Comparison of ENCODE assay signal across 23 cellular contexts in the genomic region with DNA sequence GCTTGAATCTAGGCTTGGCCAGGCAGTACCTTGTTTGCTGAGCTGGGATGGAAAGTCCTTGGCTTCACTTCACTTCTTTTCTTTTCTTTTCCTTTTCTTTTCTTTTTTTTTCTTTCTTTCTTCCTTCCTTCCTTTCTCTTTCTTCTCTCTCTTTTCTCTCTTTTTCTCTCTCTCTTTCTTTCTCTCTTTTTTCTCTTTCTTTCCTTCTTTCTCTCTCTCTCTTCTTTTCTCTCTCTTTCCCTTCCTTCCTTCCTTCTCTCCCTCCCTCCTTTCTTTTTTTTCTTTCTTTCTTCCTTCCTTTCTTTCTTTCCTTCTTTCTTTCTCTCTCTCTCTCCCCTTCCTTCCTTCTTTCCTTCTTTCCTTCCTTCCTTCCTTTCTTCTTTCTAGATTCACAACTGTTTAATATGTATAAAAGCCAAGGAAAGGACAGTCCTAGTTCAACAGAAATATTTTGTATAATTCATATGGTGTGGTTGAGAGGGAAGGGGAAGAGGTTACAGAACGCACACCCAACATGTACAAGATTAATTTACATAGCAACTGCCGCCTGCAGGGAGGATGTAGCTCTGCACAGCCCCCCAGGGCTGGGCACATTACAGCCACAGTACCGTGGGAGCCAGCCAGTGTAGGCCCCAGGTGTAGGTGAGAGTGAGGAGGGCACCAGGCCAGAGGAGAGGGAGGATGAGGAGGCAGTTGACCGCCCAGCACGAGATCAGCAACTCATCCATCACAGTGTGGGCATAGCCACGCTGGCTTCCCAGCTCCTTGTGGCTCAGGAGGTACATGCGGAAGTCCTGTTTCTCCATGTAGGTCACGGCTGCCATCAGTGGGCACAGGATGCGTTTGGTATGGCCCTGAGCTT. TPM values are rescaled to one million over a fixed set of nuclear protein-coding genes. Genes with fewer than 3 reads are reported as not detected.
DNase-seq lines count a peak whose midpoint lies in the region; ATAC-seq, FAIRE-seq and TF ChIP-seq lines count a peak whose summit lies in the region.
"Had no signal": no experiment of that assay in that cellular context is flagged by ENCODE, and none has a peak within 500 bp of the region (broad histone marks: within the 10 kb centered on the region; RNA-seq: fewer than 3 reads in every experiment).

No MANE protein-coding gene starts in this region.

- TF ChIP-seq POLR2A in K562 (conservative IDR thresholded peaks at IDR 0.05) (no peak), uterus (IDR thresholded peaks at IDR 0.05) (no peak)

- H3K36me3 ChIP-seq in left ventricle myocardium inferior (no peaks in the 10 kb centered on the region), K562 (ENCODE audit: control insufficient read depth, insufficient read depth, low read length) (no peaks in the 10 kb centered on the region), uterus (no peaks in the 10 kb centered on the region)
- H3K36me3 ChIP-seq: Peyer's patch had no signal

- WGBS in K562 (ENCODE audit: insufficient coverage, low coverage, missing lambda C conversion rate): 59% methylated on average over 8 of the region's 9 CpGs

- no peaks in the 10 kb centered on the region for H3K79me2 ChIP-seq in K562 (ENCODE audit: control insufficient read depth, insufficient read depth, low read length)

- H3K27ac ChIP-seq in left ventricle myocardium inferior (replicated peaks) (peak overlapping the region; percentile 1), K562 (ENCODE audit: extremely low read depth, low read depth, low read length) (no peak overlapping the region), uterus (peak overlapping the region; percentile 55 to 62)
- H3K27ac ChIP-seq: Peyer's patch had no signal

- POLR2A ChIA-PET in K562 (lab: Yijun Ruan, JAX): interaction anchor here (0.6 to 1.4 kb wide), 3 partner anchors 8 to 735 kb away, joined by 3 read pairs; no protein-coding TSS in a partner anchor

- H3K4me1 ChIP-seq in left ventricle myocardium inferior: peaks cover 21% of the 10 kb centered on the region
- peaks cover 7 to 20% of the 10 kb centered on the region in 2 experiments; a peak in 4 of 5 replicates for H3K4me1 ChIP-seq in K562 (replicated peaks in 1 of 2; ENCODE audit: control insufficient read depth in 2 of 2, insufficient read depth in 2 of 2, low read length in 2 of 2)
- H3K4me1 ChIP-seq in uterus: no peaks in the 10 kb centered on the region

- H4K20me1 ChIP-seq in K562 (replicated peaks; ENCODE audit: control insufficient read depth, insufficient read depth, low read length): no peaks in the 10 kb centered on the region

- H3K27me3 ChIP-seq in left ventricle myocardium inferior (ENCODE audit: low read depth): no peaks in the 10 kb centered on the region
- H3K27me3 ChIP-seq in K562 (ENCODE audit: control insufficient read depth in 2 of 2, insufficient read depth in 2 of 2, low read length in 2 of 2): no peaks in the 10 kb centered on the region
- H3K27me3 ChIP-seq in uterus: no peaks in the 10 kb centered on the region
- H3K27me3 ChIP-seq: Peyer's patch had no signal

- ATAC-seq in left ventricle myocardium superior: no peak
- ATAC-seq in K562: no peak
- ATAC-seq in HG03442 (IDR thresholded peaks at IDR 0.05; ENCODE audit: unreplicated experiment): no peak
- ATAC-seq in SK-N-SH treated with all-trans-retinoic acid at 6 μM for 48 hours: no peak
- ATAC-seq in GM19023 (IDR thresholded peaks at IDR 0.05; ENCODE audit: unreplicated experiment): no peak
- ATAC-seq: GM23338 had no signal

- in situ Hi-C loops in K562 (cut with MboI): no loop called here

- H2AFZ ChIP-seq in K562 (ENCODE audit: low read depth, low read length): no peak overlapping the region
- H2AFZ ChIP-seq: GM23338 had no signal

- BruUV-seq in K562 (replicated peaks; lab: Mats Ljungman, UMichigan): no TSS peak

- peak overlapping the region in 1 of 2 experiments; percentile 54; a peak in 2 of 4 replicates for H3K9ac ChIP-seq in K562 (ENCODE audit: insufficient read depth in 1 of 2, low read depth in 2 of 2, low read length in 2 of 2)
- H3K9ac ChIP-seq: SK-N-SH had no signal

- no peak overlapping the region for H3K4me3 ChIP-seq in left ventricle myocardium inferior
- H3K4me3 ChIP-seq in K562: no peak overlapping the region
- no peak overlapping the region for H3K4me3 ChIP-seq in uterus
- H3K4me3 ChIP-seq: GM23338, Peyer's patch had no signal

- no peak for DNase-seq in left ventricle myocardium inferior
- DNase-seq in left ventricle myocardium superior: no peak
- peak; percentile 46 for DNase-seq in NCI-H526 treated with DMSO at 0.1 percent for 48 hours (lab: John Stamatoyannopoulos, UW)
- no peak for DNase-seq in K562 (ENCODE audit: extremely low read depth in 1 of 4, low spot score in 3 of 4)
- no peak for DNase-seq in uterus
- DNase-seq: 8988T, DMS 273 treated with DMSO at 0.1 percent for 48 hours, GF-D8, NCI-H1436, NCI-H2029 treated with DMSO at 0.1 percent for 48 hours, NCI-H2171 treated with DMSO at 0.1 percent for 48 hours, NCI-H446 treated with DMSO at 0.1 percent for 48 hours, NCI-H774, Peyer's patch, Right ventricle myocardium superior, SK-N-SH had no signal

- TF ChIP-seq CTCF in left ventricle myocardium inferior (IDR thresholded peaks at IDR 0.05; ENCODE audit: borderline replicate concordance) (no peak), K562 (IDR thresholded peaks at IDR 0.05 in 2 of 3, conservative IDR thresholded peaks at IDR 0.05 in 1 of 3; ENCODE audit: insufficient read depth in 2 of 3, low read depth in 1 of 3, low read length in 3 of 3) (no peak), uterus (IDR thresholded peaks at IDR 0.05) (no peak)

- CTCF ChIA-PET in K562 (lab: Yijun Ruan, JAX; ENCODE audit: low intra/inter-chr PET ratio): no interaction called here

- no peak for TF ChIP-seq RAD21 in K562 (CRISPR knock-in tag; conservative IDR thresholded peaks at IDR 0.05 in 1 of 2, IDR thresholded peaks at IDR 0.05 in 1 of 2)

- no peak for FAIRE-seq in K562 (lab: Jason Lieb, UNC)
- FAIRE-seq: GM12892 had no signal

- H3K9me3 ChIP-seq in left ventricle myocardium inferior (replicated peaks) (no peaks in the 10 kb centered on the region), K562 (replicated peaks; ENCODE audit: control insufficient read depth, insufficient read depth, low read depth, low read length) (no peaks in the 10 kb centered on the region), uterus (no peaks in the 10 kb centered on the region)
- H3K9me3 ChIP-seq: Peyer's patch, SK-N-SH had no signal

- peaks cover 4% of the 10 kb centered on the region for H3K9me1 ChIP-seq in K562 (ENCODE audit: control insufficient read depth, insufficient read depth, low read length)

- TF ChIP-seq EP300 in K562 (IDR thresholded peaks at IDR 0.05; ENCODE audit: low read length): no peak

- no peak overlapping the region for H3K4me2 ChIP-seq in K562 (ENCODE audit: insufficient read depth, low read length)
- H3K4me2 ChIP-seq: GM23338, SK-N-SH had no signal

- intact Hi-C loops in left ventricle myocardium inferior (cut with micrococcal nuclease): no loop called here
- intact Hi-C loops in left ventricle myocardium superior (cut with micrococcal nuclease): no loop called here
- intact Hi-C loops in K562 (cut with micrococcal nuclease): no loop called here
- intact Hi-C loops in uterus (cut with DNase I; ENCODE audit: low total_unique reads): no loop called here

RNA-seq across cellular contexts. Expression of a gene that starts 9.7 kb away (rescaled TPM):
- total RNA-seq in left ventricle myocardium inferior (3.3 TPM), left ventricle myocardium superior (3.2 TPM), K562 (2014; rRNA removed) (0.45 and 0.54 TPM in 2 replicates), K562 (2014; rRNA removed; fragmentation: Illumina TruSeq; extraction: Trizol) (0.47 and 0.99 TPM in 2 replicates), K562 (2015; rRNA removed; fragmentation: Illumina TruSeq; extraction: Trizol) (0.30 and 0.62 TPM in 2 replicates), K562 (2021) (0.84 and 0.92 TPM in 2 replicates), uterus (10 to 100 TPM in 3 of 4 donors, 1 to 10 TPM in 1; 7.4 to 28.7 (median 23.5) TPM)
- total RNA-seq in K562 (2011; cell fraction: chromatin; rRNA removed; ENCODE audit: low replicate concordance): 3.2 and 6.2 TPM in 2 replicates
- 2.8 and 4.7 TPM in 2 replicates for total RNA-seq in K562 (2011; cell fraction: nucleolus; rRNA removed)
- total RNA-seq in K562 (2011; cell fraction: nucleoplasm; rRNA removed): 3.4 and 4.4 TPM in 2 replicates
- polyA plus RNA-seq in K562 (2011; rRNA removed) (1.1 and 2.6 TPM in 2 replicates), K562 (2014; fragmentation: Illumina TruSeq; extraction: Trizol) (0.60 and 0.62 TPM in 2 replicates), K562 (2014; fragmentation: Nextera tagmentation; extraction: Ambion mirVana) (under 1 TPM in 1 of 2 experiments, not detected in 1; 0.08 TPM), K562 (2014; rRNA removed) (0.32 and 0.62 TPM in 2 replicates)
- 1.0 and 1.9 TPM in 2 replicates for polyA plus RNA-seq in K562 (2011; cell fraction: cytosol; rRNA removed)
- 0.95 and 3.2 TPM in 2 replicates for polyA plus RNA-seq in K562 (2011; cell fraction: nucleus; rRNA removed)
- 0.73 and 1.0 TPM in 2 replicates for polyA plus RNA-seq in K562 (2012)
- polyA minus RNA-seq in K562 (2011; rRNA and poly(A)+ RNA removed): 1.8 and 6.9 TPM in 2 replicates
- polyA minus RNA-seq in K562 (2011; cell fraction: cytosol; rRNA and poly(A)+ RNA removed): 0.64 and 3.1 TPM in 2 replicates
- polyA minus RNA-seq in K562 (2011; cell fraction: nucleus; rRNA and poly(A)+ RNA removed): 1.2 and 1.6 TPM in 2 replicates
- polyA plus RNA-seq: GM23338 had no signal

RNA-seq across cellular contexts. Expression of a gene that starts 34.8 kb away (rescaled TPM):
- total RNA-seq in left ventricle myocardium inferior (809 TPM), left ventricle myocardium superior (133 TPM), K562 (2014; rRNA removed) (170 and 213 TPM in 2 replicates), K562 (2014; rRNA removed; fragmentation: Illumina TruSeq; extraction: Trizol) (83.5 and 117 TPM in 2 replicates), K562 (2015; rRNA removed; fragmentation: Illumina TruSeq; extraction: Trizol) (149 TPM in 2 replicates), K562 (2021) (177 and 183 TPM in 2 replicates), uterus (1 to 10 TPM in 1 of 4 donors, not detected in 3; 3.2 TPM)
- 69.7 and 135 TPM in 2 replicates for total RNA-seq in K562 (2011; cell fraction: chromatin; rRNA removed; ENCODE audit: low replicate concordance)
- 127 and 133 TPM in 2 replicates for total RNA-seq in K562 (2011; cell fraction: nucleolus; rRNA removed)
- 109 and 110 TPM in 2 replicates for total RNA-seq in K562 (2011; cell fraction: nucleoplasm; rRNA removed)
- polyA plus RNA-seq in K562 (2011; rRNA removed) (221 and 324 TPM in 2 replicates), K562 (2014; fragmentation: Illumina TruSeq; extraction: Trizol) (252 and 284 TPM in 2 replicates), K562 (2014; fragmentation: Nextera tagmentation; extraction: Ambion mirVana) (100 to 1,000 TPM; 287 to 423 TPM), K562 (2014; rRNA removed) (319 and 378 TPM in 2 replicates)
- polyA plus RNA-seq in K562 (2011; cell fraction: cytosol; rRNA removed): 287 and 309 TPM in 2 replicates
- 346 and 397 TPM in 2 replicates for polyA plus RNA-seq in K562 (2011; cell fraction: nucleus; rRNA removed)
- 170 and 179 TPM in 2 replicates for polyA plus RNA-seq in K562 (2012)
- polyA minus RNA-seq in K562 (2011; rRNA and poly(A)+ RNA removed): 90.7 and 106 TPM in 2 replicates
- 34.9 and 40.8 TPM in 2 replicates for polyA minus RNA-seq in K562 (2011; cell fraction: cytosol; rRNA and poly(A)+ RNA removed)
- polyA minus RNA-seq in K562 (2011; cell fraction: nucleus; rRNA and poly(A)+ RNA removed): 29.5 and 45.3 TPM in 2 replicates
- total RNA-seq: Daoy, GM23338 had no signal
- polyA plus RNA-seq: IgD-negative memory B cell, SK-N-SH had no signal

RNA-seq across cellular contexts. Expression of a gene that starts 54.9 kb away (rescaled TPM):
- total RNA-seq in left ventricle myocardium inferior (92.4 TPM), left ventricle myocardium superior (81.8 TPM), K562 (2014; rRNA removed) (79.5 and 81.0 TPM in 2 replicates), K562 (2014; rRNA removed; fragmentation: Illumina TruSeq; extraction: Trizol) (102 and 118 TPM in 2 replicates), K562 (2015; rRNA removed; fragmentation: Illumina TruSeq; extraction: Trizol) (83.0 and 94.1 TPM in 2 replicates), K562 (2021) (117 and 119 TPM in 2 replicates), uterus (100 to 1,000 TPM in 3 of 4 donors, 10 to 100 TPM in 1; 87.1 to 129 (median 108) TPM)
- 143 and 304 TPM in 2 replicates for total RNA-seq in K562 (2011; cell fraction: chromatin; rRNA removed; ENCODE audit: low replicate concordance)
- total RNA-seq in K562 (2011; cell fraction: nucleolus; rRNA removed): 50.0 and 59.6 TPM in 2 replicates
- total RNA-seq in K562 (2011; cell fraction: nucleoplasm; rRNA removed): 94.1 and 102 TPM in 2 replicates
- polyA plus RNA-seq in K562 (2011; rRNA removed) (119 and 155 TPM in 2 replicates), K562 (2014; fragmentation: Illumina TruSeq; extraction: Trizol) (94.1 and 104 TPM in 2 replicates), K562 (2014; fragmentation: Nextera tagmentation; extraction: Ambion mirVana) (10 to 100 TPM; 28.6 to 34.5 TPM), K562 (2014; rRNA removed) (41.9 and 48.3 TPM in 2 replicates)
- 67.7 and 77.1 TPM in 2 replicates for polyA plus RNA-seq in K562 (2011; cell fraction: cytosol; rRNA removed)
- 118 and 164 TPM in 2 replicates for polyA plus RNA-seq in K562 (2011; cell fraction: nucleus; rRNA removed)
- polyA plus RNA-seq in K562 (2012): 36.5 and 85.2 TPM in 2 replicates
- 353 and 364 TPM in 2 replicates for polyA minus RNA-seq in K562 (2011; rRNA and poly(A)+ RNA removed)
- polyA minus RNA-seq in K562 (2011; cell fraction: cytosol; rRNA and poly(A)+ RNA removed): 95.5 and 126 TPM in 2 replicates
- 34.6 and 86.0 TPM in 2 replicates for polyA minus RNA-seq in K562 (2011; cell fraction: nucleus; rRNA and poly(A)+ RNA removed)

Comparison
In these comparisons a context has a peak if more than half of its experiments do, and no peak if none do; other contexts are left out.
1. RNA of a gene that starts 34.8 kb away (total RNA-seq): 809 TPM in left ventricle myocardium inferior (single experiment), 69.7 to 213 TPM in K562 and 133 TPM in left ventricle myocardium superior (single experiment); 3.2 TPM in uterus; every median in the first group is over 10 times any median in the second.